9 cellular contexts compared by ENCODE assay signal in genomic region chr2:96342085-96342484, GRCh38. TPM values are rescaled to one million over a fixed set of nuclear protein-coding genes. Genes with fewer than 3 reads are reported as not detected.
A peak's percentile ranks its signal among the peaks of the same experiment; 100 is the strongest.
DNase-seq lines count a peak whose midpoint lies in the region; ATAC-seq lines count a peak whose summit lies in the region.
"Had no signal": no experiment of that assay in that cellular context is flagged by ENCODE, and none has a peak within 500 bp of the region (broad histone marks: within the 10 kb centered on the region; RNA-seq: fewer than 3 reads in every experiment).

No MANE protein-coding gene starts in this region.

- H3K36me3 Mint-ChIP-seq in T-helper 17 cell (ENCODE audit: low read depth), result no peaks in the 10 kb centered on the region

- no peaks in the 10 kb centered on the region for H3K27me3 Mint-ChIP-seq in T-helper 17 cell

- peak overlapping the region; percentile 74 for H3K4me3 Mint-ChIP-seq in T-helper 17 cell

- DNase-seq in activated T-cell treated with anti-CD3 and anti-CD28 coated beads for 1 hour (ENCODE audit: low read depth), result peak; percentile 19
- DNase-seq in activated T-cell treated with anti-CD3 and anti-CD28 coated beads for 4 hours, result no peak
- DNase-seq in T-helper 17 cell, result peak; percentile 26 to 59 (median 40)
- peak; percentile 51 for DNase-seq in dermis blood vessel endothelial cell
- no peak for DNase-seq in stimulated activated naive CD8-positive, alpha-beta T cell treated with anti-CD3 and anti-CD28 coated beads, Interleukin-15, Interleukin-2, amounts not matched to agents 100 U/mL and 50 U/mL, for 24 hours
- no peak for DNase-seq in NCI-H2171 treated with DMSO at 0.1 percent for 48 hours (lab: John Stamatoyannopoulos, UW)
- no peak for DNase-seq in inferior parietal cortex (ENCODE audit: extremely low spot score)
- DNase-seq: SIG-M5 had no signal

- H3K4me1 Mint-ChIP-seq in T-helper 17 cell, result peaks cover 51% of the 10 kb centered on the region

- ATAC-seq in T-helper 17 cell, result peak; percentile 81
- peak; percentile 71 for ATAC-seq in stimulated activated naive CD8-positive, alpha-beta T cell treated with anti-CD3 and anti-CD28 coated beads, Interleukin-15, Interleukin-2, amounts not matched to agents 100 U/mL and 50 U/mL, for 24 hours
- ATAC-seq in HG03432 (IDR thresholded peaks at IDR 0.05; ENCODE audit: unreplicated experiment), result no peak

- peak overlapping the region; percentile 98 for H3K27ac Mint-ChIP-seq in T-helper 17 cell

- no peaks in the 10 kb centered on the region for H3K9me3 ChIP-seq in T-helper 17 cell (ENCODE audit: control insufficient read depth, low read length, poor library complexity, severe bottlenecking)

RNA-seq across cellular contexts. Expression of gene NCAPH, which starts 6.5 kb away (rescaled TPM):
- 1 to 10 TPM; 1.4 to 3.0 TPM for total RNA-seq in T-helper 17 cell
- 7.3 and 32.2 TPM in 2 replicates for total RNA-seq in dermis blood vessel endothelial cell

RNA-seq across cellular contexts. Expression of gene ITPRIPL1, which starts 17.0 kb away (rescaled TPM):
- total RNA-seq in T-helper 17 cell (1 to 10 TPM; 6.6 to 9.9 TPM), dermis blood vessel endothelial cell (7.0 and 7.7 TPM in 2 replicates)

RNA-seq across cellular contexts. Expression of gene SNRNP200, which starts 36.7 kb away (rescaled TPM):
- total RNA-seq in T-helper 17 cell (100 to 1,000 TPM; 189 to 224 TPM), dermis blood vessel endothelial cell (56.8 and 113 TPM in 2 replicates)

Comparison
In these comparisons a context has a peak if more than half of its experiments do, and no peak if none do; other contexts are left out.
1. DNase-seq: peak in activated T-cell treated with anti-CD3 and anti-CD28 coated beads for 1 hour (single experiment), T-helper 17 cell (3 of 3) and dermis blood vessel endothelial cell (single experiment); none in activated T-cell treated with anti-CD3 and anti-CD28 coated beads for 4 hours (single experiment), stimulated activated naive CD8-positive, alpha-beta T cell treated with anti-CD3 and anti-CD28 coated beads, Interleukin-15, Interleukin-2, amounts not matched to agents 100 U/mL and 50 U/mL, for 24 hours (single experiment), NCI-H2171 treated with DMSO at 0.1 percent for 48 hours (single experiment) and inferior parietal cortex (single experiment).